ENCODE assay signal across 16 cellular contexts in the genomic region with DNA sequence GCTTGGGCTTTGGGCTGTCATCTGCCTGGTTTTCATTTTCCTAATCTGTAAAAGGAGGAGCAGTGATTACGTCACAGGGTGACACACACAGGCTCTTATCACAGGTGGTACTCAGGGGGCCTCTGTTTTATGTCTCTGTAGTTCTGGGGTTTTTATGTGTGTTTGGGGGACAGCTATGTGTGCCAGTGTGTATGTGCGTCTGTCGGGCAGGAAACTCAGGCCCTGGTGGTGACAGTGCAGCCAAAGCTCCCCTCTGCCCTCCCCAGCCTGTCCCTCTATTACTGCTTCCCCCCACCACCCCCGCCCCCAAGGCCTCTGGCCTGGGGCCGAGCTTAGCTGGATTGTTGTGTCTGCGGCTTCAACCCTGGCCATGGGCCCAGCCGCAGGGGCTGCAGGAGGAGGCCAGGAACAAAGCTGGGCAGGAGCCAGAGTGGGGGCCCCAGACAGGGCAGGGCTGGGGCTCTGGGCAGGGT. TPM values are rescaled to one million over a fixed set of nuclear protein-coding genes. Genes with fewer than 3 reads are reported as not detected.
A peak's percentile ranks its signal among the peaks of the same experiment; 100 is the strongest.
DNase-seq lines count a peak whose midpoint lies in the region; ATAC-seq and FAIRE-seq lines count a peak whose summit lies in the region.
"Had no signal": no experiment of that assay in that cellular context is flagged by ENCODE, and none has a peak within 500 bp of the region (broad histone marks: within the 10 kb centered on the region; RNA-seq: fewer than 3 reads in every experiment).

No MANE protein-coding gene starts in this region.

- H3K4me1 Mint-ChIP-seq in activated T-helper 17 cell treated with anti-CD3 and anti-CD28 coated beads, Interleukin-2, amount 50 U/mL, for 72 hours = no peaks in the 10 kb centered on the region
- H3K4me1 Mint-ChIP-seq: CD8-positive, alpha-beta memory T cell had no signal

- peaks cover 5% of the 10 kb centered on the region for H3K4me1 ChIP-seq in adipocyte (ENCODE audit: control insufficient read depth, insufficient read depth, low read length)

- peaks cover 13% of the 10 kb centered on the region for H3K36me3 Mint-ChIP-seq in activated T-helper 17 cell treated with anti-CD3 and anti-CD28 coated beads, Interleukin-2, amount 50 U/mL, for 72 hours (ENCODE audit: low read depth)

- no peak overlapping the region for H3K27ac Mint-ChIP-seq in activated T-helper 17 cell treated with anti-CD3 and anti-CD28 coated beads, Interleukin-2, amount 50 U/mL, for 72 hours

- FAIRE-seq in GM19239 (lab: Jason Lieb, UNC) = no peak
- FAIRE-seq: endometrium, islet of Langerhans had no signal

- H3K27me3 ChIP-seq in adipocyte (replicated peaks; ENCODE audit: control insufficient read depth, insufficient read depth, low read length) = no peaks in the 10 kb centered on the region
- H3K27me3 ChIP-seq: suprapubic skin had no signal

- H3K9ac ChIP-seq in adipocyte (ENCODE audit: low read length) = peak overlapping the region; percentile 20

- no peaks in the 10 kb centered on the region for H3K27me3 Mint-ChIP-seq in activated T-helper 17 cell treated with anti-CD3 and anti-CD28 coated beads, Interleukin-2, amount 50 U/mL, for 72 hours
- H3K27me3 Mint-ChIP-seq: CD8-positive, alpha-beta memory T cell had no signal

- intact Hi-C loops in head of caudate nucleus (cut with DNase I) = no loop called here

- no peak overlapping the region for H3K4me3 ChIP-seq in adipocyte (ENCODE audit: low read length)
- H3K4me3 ChIP-seq: suprapubic skin had no signal

- no peaks in the 10 kb centered on the region for H3K9me3 Mint-ChIP-seq in activated T-helper 17 cell treated with anti-CD3 and anti-CD28 coated beads, Interleukin-2, amount 50 U/mL, for 72 hours
- H3K9me3 Mint-ChIP-seq: CD8-positive, alpha-beta memory T cell had no signal

- H3K4me3 Mint-ChIP-seq in activated T-helper 17 cell treated with anti-CD3 and anti-CD28 coated beads, Interleukin-2, amount 50 U/mL, for 72 hours = no peak overlapping the region
- H3K4me3 Mint-ChIP-seq: CD8-positive, alpha-beta memory T cell had no signal

- DNase-seq in GM03348 (ENCODE audit: low spot score) (peak; percentile 81), adipocyte (ENCODE audit: low read depth) (peak; percentile 86), head of caudate nucleus (peak in 40 of 42 donors; percentile 21 to 72 (median 54)), putamen (ENCODE audit: low spot score) (peak; percentile 41), GM19239 (ENCODE audit: insufficient read length, low spot score) (no peak), T1000 (lab: John Stamatoyannopoulos, UW) (no peak)
- DNase-seq: activated CD4-positive, alpha-beta T cell treated with anti-CD3 and anti-CD28 coated beads, Interleukin-2, amount 50 U/mL, for 4 hours; activated naive CD4-positive, alpha-beta T cell treated with anti-CD3 and anti-CD28 coated beads, Interleukin-2, amount 50 U/mL, for 16 hours; CD8-positive, alpha-beta memory T cell; NCI-H748 treated with DMSO at 0.1 percent for 48 hours; T-helper 1 cell had no signal

- H3K36me3 ChIP-seq in adipocyte (ENCODE audit: control insufficient read depth, insufficient read depth, low read length, severe bottlenecking) = peaks cover 9% of the 10 kb centered on the region

- ATAC-seq in activated T-helper 17 cell treated with anti-CD3 and anti-CD28 coated beads, Interleukin-2, amount 50 U/mL, for 72 hours (replicated peaks) = no peak
- ATAC-seq in HG02763 (IDR thresholded peaks at IDR 0.05; ENCODE audit: unreplicated experiment) = no peak

- H3K9me3 ChIP-seq in adipocyte (ENCODE audit: control insufficient read depth, low read length) = no peaks in the 10 kb centered on the region
- H3K9me3 ChIP-seq: suprapubic skin had no signal

RNA-seq across cellular contexts. Expression of a gene that starts 13.3 kb away (rescaled TPM):
- not detected for total RNA-seq in activated T-helper 17 cell treated with anti-CD3 and anti-CD28 coated beads, Interleukin-2, amount 50 U/mL, for 72 hours
- total RNA-seq: CD8-positive, alpha-beta memory T cell had no signal

RNA-seq across cellular contexts. Expression of a gene that starts 44.6 kb away (rescaled TPM):
- total RNA-seq in activated T-helper 17 cell treated with anti-CD3 and anti-CD28 coated beads, Interleukin-2, amount 50 U/mL, for 72 hours = 10 to 100 TPM; 24.2 to 51.7 TPM

RNA-seq across cellular contexts. Expression of a gene that starts 45.4 kb away (rescaled TPM):
- 10 to 100 TPM; 21.2 to 24.5 TPM for total RNA-seq in activated T-helper 17 cell treated with anti-CD3 and anti-CD28 coated beads, Interleukin-2, amount 50 U/mL, for 72 hours

Comparison
In these comparisons a context has a peak if more than half of its experiments do, and no peak if none do; other contexts are left out.
1. DNase-seq: peak in GM03348 (single experiment), adipocyte (single experiment), head of caudate nucleus (40 of 42) and putamen (single experiment); none in GM19239 (single experiment) and T1000 (single experiment).